20 cellular contexts compared by ENCODE assay signal in genomic region chr9:79013715-79014610, GRCh38.
DNase-seq lines count a peak whose midpoint lies in the region; ATAC-seq and TF ChIP-seq lines count a peak whose summit lies in the region.
"Had no signal": no experiment of that assay in that cellular context is flagged by ENCODE, and none has a peak within 500 bp of the region (broad histone marks: within the 10 kb centered on the region; RNA-seq: fewer than 3 reads in every experiment).

No MANE protein-coding gene starts in this region.

- H3K4me3 ChIP-seq in astrocyte of the spinal cord (ENCODE audit: low read depth, low read length) (no peak overlapping the region), upper lobe of right lung (no peak overlapping the region)

- H3K27me3 ChIP-seq in upper lobe of right lung: no peaks in the 10 kb centered on the region

- H3K36me3 ChIP-seq in upper lobe of right lung: no peaks in the 10 kb centered on the region

- in situ Hi-C loops in astrocyte of the spinal cord (cut with HindIII; ENCODE audit: low sequenced_read_pairs): no loop called here

- H3K4me1 ChIP-seq in upper lobe of right lung: no peaks in the 10 kb centered on the region

- intact Hi-C loops in upper lobe of right lung (cut with DNase I): no loop called here

- DNase-seq in EH (ENCODE audit: low read depth) (peak; percentile 94), NCI-H146 (lab: John Stamatoyannopoulos, UW) (peak; percentile 37), astrocyte of the spinal cord (ENCODE audit: low read depth, low spot score) (peak; percentile 26), lung microvascular endothelial cell (ENCODE audit: low read depth in 2 of 2) (peak; percentile 85 to 86), upper lobe of right lung (no peak), NCI-H187 treated with DMSO at 0.1 percent for 48 hours (lab: John Stamatoyannopoulos, UW) (no peak)
- no peak for DNase-seq in activated naive CD4-positive, alpha-beta T cell (lab: John Stamatoyannopoulos, UW)
- DNase-seq: activated CD4-positive, alpha-beta T cell treated with anti-CD3 and anti-CD28 coated beads for 48 hours; activated naive CD4-positive, alpha-beta T cell treated with anti-CD3 and anti-CD28 coated beads, Interleukin-2, amount 10 ng/mL, durations not matched to agents 7 days and 5 days; CD4-positive, CD25-positive, alpha-beta regulatory T cell; DMS79 treated with DMSO at 0.1 percent for 48 hours; effector memory CD8-positive, alpha-beta T cell; H7; immature natural killer cell; mesendoderm; NCI-H2171; nephron progenitor cell; substantia nigra had no signal

- no peaks in the 10 kb centered on the region for H3K9me3 ChIP-seq in upper lobe of right lung

- no peak overlapping the region for H3K27ac ChIP-seq in upper lobe of right lung

- TF ChIP-seq CTCF in astrocyte of the spinal cord (IDR thresholded peaks at IDR 0.05; ENCODE audit: low read depth, low read length) (no peak), upper lobe of right lung (IDR thresholded peaks at IDR 0.05) (no peak)

- ATAC-seq in GM18511 (IDR thresholded peaks at IDR 0.05; ENCODE audit: unreplicated experiment): no peak
- no peak for ATAC-seq in upper lobe of right lung
- ATAC-seq: effector memory CD8-positive, alpha-beta T cell; HepG2 had no signal

Comparison
In these comparisons a context has a peak if more than half of its experiments do, and no peak if none do; other contexts are left out.
1. DNase-seq: peak in EH (single experiment), NCI-H146 (single experiment), astrocyte of the spinal cord (single experiment) and lung microvascular endothelial cell (2 of 2); none in upper lobe of right lung (single experiment), activated naive CD4-positive, alpha-beta T cell (0 of 4) and NCI-H187 treated with DMSO at 0.1 percent for 48 hours (single experiment).